20 cellular contexts compared by ENCODE assay signal in the genomic region with DNA sequence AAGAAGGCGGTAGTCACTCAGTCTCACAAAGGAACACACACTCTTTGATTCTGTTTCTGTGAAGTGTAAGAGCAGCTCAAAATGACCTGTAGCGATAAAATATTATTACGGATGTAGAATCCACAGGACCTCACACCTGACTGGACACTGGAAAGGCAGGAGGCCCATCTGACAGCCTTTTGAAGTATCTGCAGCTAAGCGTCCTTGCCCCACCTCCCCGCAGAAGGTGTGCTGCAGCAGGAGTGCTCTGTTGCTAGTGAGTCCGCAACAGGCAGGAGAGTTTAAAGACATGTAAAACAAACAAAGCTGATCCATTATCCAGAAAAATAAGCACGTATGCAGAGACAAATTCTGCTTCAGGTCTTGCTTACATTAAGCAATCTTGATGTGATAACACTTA.
"Had no signal": no experiment of that assay in that cellular context is flagged by ENCODE, and none has a peak within 500 bp of the region (broad histone marks: within the 10 kb centered on the region; RNA-seq: fewer than 3 reads in every experiment).

No MANE protein-coding gene starts in this region.

- ATAC-seq: esophagus mucosa; heart left ventricle; left lobe of liver; naive thymus-derived CD4-positive, alpha-beta T cell; sciatic nerve; stimulated activated naive B cell treated with anti-CD40 and anti-IgM and Interleukin-4, amounts not matched to agents 10 μg/mL and 1 μg/mL and 100 μg/mL, for 72 hours; stimulated activated naive CD8-positive, alpha-beta T cell treated with anti-CD3 and anti-CD28 coated beads, Interleukin-15, amount 100 ng/mL, for 72 hours had no signal

- DNase-seq: cortex of kidney; effector CD8-positive, alpha-beta T cell; heart left ventricle; hippocampal formation; kidney glomerular epithelial cell; mammary epithelial cell; naive thymus-derived CD4-positive, alpha-beta T cell; posterior cingulate gyrus; spleen; stimulated activated CD4-positive, alpha-beta T cell treated with anti-CD3 and anti-CD28 coated beads, Interleukin-15, amount 100 ng/mL, for 24 hours; stimulated activated CD4-positive, alpha-beta T cell treated with anti-CD3 and anti-CD28 coated beads, Interleukin-1b, Interleukin-23, amount 100 ng/mL, for 48 hours; stimulated activated CD4-positive, alpha-beta T cell treated with anti-CD3 and anti-CD28 coated beads, Interleukin-4, amount 100 ng/mL, for 24 hours; stimulated activated naive B cell treated with anti-CD40 and anti-IgM and Interleukin-4, amounts not matched to agents 10 μg/mL and 1 μg/mL and 100 μg/mL, for 72 hours; stimulated activated naive CD8-positive, alpha-beta T cell treated with anti-CD3 and anti-CD28 coated beads, Interleukin-15, amount 100 ng/mL, for 72 hours; testis; transverse colon had no signal

- H3K4me1 Mint-ChIP-seq: naive thymus-derived CD4-positive, alpha-beta T cell; stimulated activated naive B cell treated with anti-CD40 and anti-IgM and Interleukin-4, amounts not matched to agents 10 μg/mL and 1 μg/mL and 100 μg/mL, for 72 hours; stimulated activated naive CD8-positive, alpha-beta T cell treated with anti-CD3 and anti-CD28 coated beads, Interleukin-15, amount 100 ng/mL, for 72 hours had no signal

- H3K36me3 Mint-ChIP-seq: naive thymus-derived CD4-positive, alpha-beta T cell; stimulated activated naive B cell treated with anti-CD40 and anti-IgM and Interleukin-4, amounts not matched to agents 10 μg/mL and 1 μg/mL and 100 μg/mL, for 72 hours had no signal

- H3K4me3 Mint-ChIP-seq: naive thymus-derived CD4-positive, alpha-beta T cell; stimulated activated naive B cell treated with anti-CD40 and anti-IgM and Interleukin-4, amounts not matched to agents 10 μg/mL and 1 μg/mL and 100 μg/mL, for 72 hours; stimulated activated naive CD8-positive, alpha-beta T cell treated with anti-CD3 and anti-CD28 coated beads, Interleukin-15, amount 100 ng/mL, for 72 hours had no signal

- H3K27ac ChIP-seq: dorsolateral prefrontal cortex, heart left ventricle, spleen, testis, transverse colon had no signal

- H3K27ac Mint-ChIP-seq: naive thymus-derived CD4-positive, alpha-beta T cell; stimulated activated naive B cell treated with anti-CD40 and anti-IgM and Interleukin-4, amounts not matched to agents 10 μg/mL and 1 μg/mL and 100 μg/mL, for 72 hours; stimulated activated naive CD8-positive, alpha-beta T cell treated with anti-CD3 and anti-CD28 coated beads, Interleukin-15, amount 100 ng/mL, for 72 hours had no signal

- H3K9me3 Mint-ChIP-seq: stimulated activated naive B cell treated with anti-CD40 and anti-IgM and Interleukin-4, amounts not matched to agents 10 μg/mL and 1 μg/mL and 100 μg/mL, for 72 hours; stimulated activated naive CD8-positive, alpha-beta T cell treated with anti-CD3 and anti-CD28 coated beads, Interleukin-15, amount 100 ng/mL, for 72 hours had no signal

- H3K27me3 Mint-ChIP-seq: naive thymus-derived CD4-positive, alpha-beta T cell; stimulated activated naive CD8-positive, alpha-beta T cell treated with anti-CD3 and anti-CD28 coated beads, Interleukin-15, amount 100 ng/mL, for 72 hours had no signal
